ENCODE assay signal across 1 cellular context in the genomic region with DNA sequence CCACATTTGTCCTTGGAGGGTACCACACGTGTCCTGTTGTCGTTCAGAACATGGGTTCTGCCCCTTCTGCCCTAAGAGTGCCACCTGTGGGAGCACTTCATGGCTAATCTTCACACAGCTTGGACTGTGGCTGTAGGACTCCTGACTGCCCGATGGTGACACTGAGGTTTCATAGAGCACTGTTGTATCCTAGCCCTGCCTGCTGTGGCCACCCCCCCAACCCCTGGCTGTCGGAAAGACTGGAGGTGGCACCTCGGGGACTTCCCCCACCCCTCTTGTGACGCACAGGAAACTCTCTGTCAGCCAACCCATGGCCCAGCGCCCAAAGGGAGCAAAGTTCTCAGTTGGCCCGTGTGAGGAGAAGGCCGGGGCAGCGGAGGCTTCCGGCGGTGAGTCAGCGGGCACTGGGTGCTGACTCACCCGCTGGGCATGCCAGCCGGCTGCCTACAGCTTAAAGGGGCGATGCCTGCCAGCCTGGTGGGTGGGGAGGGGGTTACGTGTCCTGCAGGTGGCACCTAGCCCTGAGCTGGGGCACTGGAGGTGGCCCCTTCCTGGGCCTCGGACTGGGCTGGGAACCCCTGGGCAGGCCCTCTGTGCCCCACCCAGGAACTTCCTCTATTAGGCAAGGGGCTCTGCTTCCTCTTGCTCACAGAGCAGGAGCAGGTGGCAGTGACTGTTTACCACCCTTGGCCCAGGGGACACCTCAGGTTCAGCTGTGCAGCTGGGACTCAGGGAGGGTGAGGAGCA.
A peak's percentile ranks its signal among the peaks of the same experiment; 100 is the strongest.
TF ChIP-seq lines count a peak whose summit lies in the region.

No MANE protein-coding gene starts in this region.

TF ChIP-seq in Ishikawa, 13 proteins besides CTCF, POLR2A, EP300 and RAD21 (continued from another document):
- TF ChIP-seq, protein P1, sequence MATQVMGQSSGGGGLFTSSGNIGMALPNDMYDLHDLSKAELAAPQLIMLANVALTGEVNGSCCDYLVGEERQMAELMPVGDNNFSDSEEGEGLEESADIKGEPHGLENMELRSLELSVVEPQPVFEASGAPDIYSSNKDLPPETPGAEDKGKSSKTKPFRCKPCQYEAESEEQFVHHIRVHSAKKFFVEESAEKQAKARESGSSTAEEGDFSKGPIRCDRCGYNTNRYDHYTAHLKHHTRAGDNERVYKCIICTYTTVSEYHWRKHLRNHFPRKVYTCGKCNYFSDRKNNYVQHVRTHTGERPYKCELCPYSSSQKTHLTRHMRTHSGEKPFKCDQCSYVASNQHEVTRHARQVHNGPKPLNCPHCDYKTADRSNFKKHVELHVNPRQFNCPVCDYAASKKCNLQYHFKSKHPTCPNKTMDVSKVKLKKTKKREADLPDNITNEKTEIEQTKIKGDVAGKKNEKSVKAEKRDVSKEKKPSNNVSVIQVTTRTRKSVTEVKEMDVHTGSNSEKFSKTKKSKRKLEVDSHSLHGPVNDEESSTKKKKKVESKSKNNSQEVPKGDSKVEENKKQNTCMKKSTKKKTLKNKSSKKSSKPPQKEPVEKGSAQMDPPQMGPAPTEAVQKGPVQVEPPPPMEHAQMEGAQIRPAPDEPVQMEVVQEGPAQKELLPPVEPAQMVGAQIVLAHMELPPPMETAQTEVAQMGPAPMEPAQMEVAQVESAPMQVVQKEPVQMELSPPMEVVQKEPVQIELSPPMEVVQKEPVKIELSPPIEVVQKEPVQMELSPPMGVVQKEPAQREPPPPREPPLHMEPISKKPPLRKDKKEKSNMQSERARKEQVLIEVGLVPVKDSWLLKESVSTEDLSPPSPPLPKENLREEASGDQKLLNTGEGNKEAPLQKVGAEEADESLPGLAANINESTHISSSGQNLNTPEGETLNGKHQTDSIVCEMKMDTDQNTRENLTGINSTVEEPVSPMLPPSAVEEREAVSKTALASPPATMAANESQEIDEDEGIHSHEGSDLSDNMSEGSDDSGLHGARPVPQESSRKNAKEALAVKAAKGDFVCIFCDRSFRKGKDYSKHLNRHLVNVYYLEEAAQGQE (IDR thresholded peaks at IDR 0.05; ENCODE audit: low read depth) = no peak
- TF ChIP-seq TAF1 (IDR thresholded peaks at IDR 0.05; ENCODE audit: low read depth) = no peak
- TF ChIP-seq EGR1 (IDR thresholded peaks at IDR 0.05) = peak; percentile 48; the same call in 1 of the 2 replicates
- peak; percentile 95 for TF ChIP-seq NFIC (IDR thresholded peaks at IDR 0.05)
- TF ChIP-seq YY1 (IDR thresholded peaks at IDR 0.05; ENCODE audit: low read depth) = no peak
- peak; percentile 93 for TF ChIP-seq TCF12 (IDR thresholded peaks at IDR 0.05; ENCODE audit: low read depth)
- TF ChIP-seq, protein P2, sequence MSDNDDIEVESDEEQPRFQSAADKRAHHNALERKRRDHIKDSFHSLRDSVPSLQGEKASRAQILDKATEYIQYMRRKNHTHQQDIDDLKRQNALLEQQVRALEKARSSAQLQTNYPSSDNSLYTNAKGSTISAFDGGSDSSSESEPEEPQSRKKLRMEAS (IDR thresholded peaks at IDR 0.05) = peak; percentile 64; the same call in 1 of the 2 replicates
- peak; percentile 36; the same call in 1 of the 2 replicates for TF ChIP-seq CEBPB (IDR thresholded peaks at IDR 0.05)
